13 cellular contexts compared by ENCODE assay signal in genomic region chrX:48940404-48940955, GRCh38. TPM values are rescaled to one million over a fixed set of nuclear protein-coding genes. Genes with fewer than 3 reads are reported as not detected.
DNase-seq lines count a peak whose midpoint lies in the region; ATAC-seq and TF ChIP-seq lines count a peak whose summit lies in the region.
"Had no signal": no experiment of that assay in that cellular context is flagged by ENCODE, and none has a peak within 500 bp of the region (broad histone marks: within the 10 kb centered on the region; RNA-seq: fewer than 3 reads in every experiment).

No MANE protein-coding gene starts in this region.

- peaks cover 98% of the 10 kb centered on the region for H3K4me1 Mint-ChIP-seq in activated T-cell treated with anti-CD3 and anti-CD28 coated beads, Interleukin-2, amount 50 U/mL, for 72 hours (ENCODE audit: low read depth)
- H3K4me1 Mint-ChIP-seq in activated T-cell treated with anti-CD3 and anti-CD28 coated beads, Interleukin-2, amount 50 U/mL, for 4 hours (ENCODE audit: low read depth), result peaks cover 84% of the 10 kb centered on the region
- peaks cover 88 to 93% (median 90%) of the 10 kb centered on the region in 3 donors for H3K4me1 Mint-ChIP-seq in T-cell

- TF ChIP-seq CTCF in transverse colon (IDR thresholded peaks at IDR 0.05), result no peak

- H3K36me3 ChIP-seq in duodenal mucosa (ENCODE audit: control insufficient read depth in 1 of 2, insufficient read depth in 2 of 2, low read length in 2 of 2) (peaks cover 0 to 21% of the 10 kb centered on the region in 2 donors), transverse colon (no peaks in the 10 kb centered on the region)
- H3K36me3 ChIP-seq: pancreas had no signal

- peaks cover 28 to 32% of the 10 kb centered on the region in 2 donors for H3K36me3 Mint-ChIP-seq in activated T-cell treated with anti-CD3 and anti-CD28 coated beads, Interleukin-2, amount 50 U/mL, for 72 hours (ENCODE audit: insufficient read depth in 2 of 2)
- H3K36me3 Mint-ChIP-seq in activated T-cell treated with anti-CD3 and anti-CD28 coated beads, Interleukin-2, amount 50 U/mL, for 4 hours (ENCODE audit: insufficient read depth), result peaks cover 14% of the 10 kb centered on the region
- peaks cover 18% of the 10 kb centered on the region for H3K36me3 Mint-ChIP-seq in T-cell

- H3K4me3 Mint-ChIP-seq in activated T-cell treated with anti-CD3 and anti-CD28 coated beads, Interleukin-2, amount 50 U/mL, for 72 hours, result peak overlapping the region; percentile 77 to 86
- no peak overlapping the region for H3K4me3 Mint-ChIP-seq in activated T-cell treated with anti-CD3 and anti-CD28 coated beads, Interleukin-2, amount 50 U/mL, for 4 hours
- H3K4me3 Mint-ChIP-seq in T-cell, result peak overlapping the region in 2 of 3 donors; percentile 70 to 76
- H3K4me3 Mint-ChIP-seq: type B pancreatic cell had no signal

- no peak for TF ChIP-seq EP300 in transverse colon (IDR thresholded peaks at IDR 0.05; ENCODE audit: low read depth)

- peak overlapping the region; percentile 94 for H3K27ac Mint-ChIP-seq in activated T-cell treated with anti-CD3 and anti-CD28 coated beads, Interleukin-2, amount 50 U/mL, for 72 hours
- peak overlapping the region; percentile 92 to 99 for H3K27ac Mint-ChIP-seq in T-cell
- H3K27ac Mint-ChIP-seq: type B pancreatic cell had no signal

- peak overlapping the region; percentile 3 to 16 for H3K4me3 ChIP-seq in duodenal mucosa (ENCODE audit: low read depth in 1 of 2, low read length in 2 of 2)
- H3K4me3 ChIP-seq in transverse colon, result no peak overlapping the region
- H3K4me3 ChIP-seq: GM23248, pancreas had no signal

- peak overlapping the region in 1 of 2 donors; percentile 35 for H3K9ac ChIP-seq in duodenal mucosa (ENCODE audit: low read depth in 1 of 2, low read length in 2 of 2)
- H3K9ac ChIP-seq: GM23248 had no signal

- intact Hi-C loops in transverse colon (cut with DNase I; ENCODE audit: low total_unique reads), result no loop called here

- H3K9me3 Mint-ChIP-seq in activated T-cell treated with anti-CD3 and anti-CD28 coated beads, Interleukin-2, amount 50 U/mL, for 72 hours, result peaks cover 0 to 2% of the 10 kb centered on the region in 2 donors
- H3K9me3 Mint-ChIP-seq in activated T-cell treated with anti-CD3 and anti-CD28 coated beads, Interleukin-2, amount 50 U/mL, for 4 hours, result no peaks in the 10 kb centered on the region
- no peaks in the 10 kb centered on the region for H3K9me3 Mint-ChIP-seq in T-cell
- H3K9me3 Mint-ChIP-seq: type B pancreatic cell had no signal

- no peak for TF ChIP-seq POLR2A in transverse colon (IDR thresholded peaks at IDR 0.05)

- no peak for ATAC-seq in activated T-cell treated with anti-CD3 and anti-CD28 coated beads, Interleukin-2, amount 50 U/mL, for 72 hours (replicated peaks in 1 of 2)
- no peak for ATAC-seq in activated T-cell treated with anti-CD3 and anti-CD28 coated beads, Interleukin-2, amount 50 U/mL, for 4 hours
- ATAC-seq in T-cell (replicated peaks in 1 of 4) (no peak), GM18858 (IDR thresholded peaks at IDR 0.05; ENCODE audit: unreplicated experiment) (no peak)
- ATAC-seq: pancreas had no signal

- in situ Hi-C loops in transverse colon (cut with MboI; ENCODE audit: low pct_ligation_motif_present in 1 of 4, low pct_unique_long_range_greater_than_20kb in 1 of 4, low sequenced_read_pairs in 3 of 4), result no loop called here

- H3K4me1 ChIP-seq in duodenal mucosa (ENCODE audit: control insufficient read depth in 1 of 2, insufficient read depth in 2 of 2, low read length in 2 of 2) (peaks cover 51 to 60% of the 10 kb centered on the region in 2 donors), transverse colon (peaks cover 0 to 27% (median 1%) of the 10 kb centered on the region in 4 donors)

- H3K9me3 ChIP-seq in duodenal mucosa (ENCODE audit: control insufficient read depth in 1 of 2, low read length in 2 of 2) (no peaks in the 10 kb centered on the region), transverse colon (no peaks in the 10 kb centered on the region)
- H3K9me3 ChIP-seq: pancreas had no signal

- H3K27me3 ChIP-seq in duodenal mucosa (ENCODE audit: control insufficient read depth in 1 of 2, insufficient read depth in 2 of 2, low read length in 2 of 2) (no peaks in the 10 kb centered on the region), transverse colon (no peaks in the 10 kb centered on the region)
- H3K27me3 ChIP-seq: pancreas had no signal

- peak; percentile 48 to 53 for DNase-seq in activated T-cell treated with anti-CD3 and anti-CD28 coated beads, Interleukin-2, amount 50 U/mL, for 72 hours
- no peak for DNase-seq in activated T-cell treated with anti-CD3 and anti-CD28 coated beads, Interleukin-2, amount 50 U/mL, for 4 hours
- DNase-seq in T-cell, result no peak
- DNase-seq in transverse colon, result no peak
- no peak for DNase-seq in NOMO-1 treated with dmso at 0.1 percent for 144 hours (lab: John Stamatoyannopoulos, UW; ENCODE audit: unreplicated experiment)
- no peak for DNase-seq in NCI-H524 treated with DMSO at 0.1 percent for 48 hours (lab: John Stamatoyannopoulos, UW)
- DNase-seq: activated CD4-positive, alpha-beta T cell treated with anti-CD3 and anti-CD28 coated beads, Interleukin-2, amount 50 U/mL, for 1 hour; DMS79 treated with DMSO at 0.1 percent for 48 hours; pancreas had no signal

- H3K27ac ChIP-seq in duodenal mucosa (ENCODE audit: low read depth, low read length) (no peak overlapping the region), transverse colon (peak overlapping the region; percentile 24 to 72 (median 58))
- H3K27ac ChIP-seq: GM23248, pancreas had no signal

- WGBS in transverse colon (ENCODE audit: low coverage in 1 of 2), 2 donors, result 83% methylated on average over 2 of the region's 2 CpGs; no CpG with 5 or more reads in 1 of the 2 donors

- H3K27me3 Mint-ChIP-seq in activated T-cell treated with anti-CD3 and anti-CD28 coated beads, Interleukin-2, amount 50 U/mL, for 72 hours (ENCODE audit: low read depth), result no peaks in the 10 kb centered on the region
- H3K27me3 Mint-ChIP-seq in activated T-cell treated with anti-CD3 and anti-CD28 coated beads, Interleukin-2, amount 50 U/mL, for 4 hours (ENCODE audit: low read depth), result no peaks in the 10 kb centered on the region
- no peaks in the 10 kb centered on the region for H3K27me3 Mint-ChIP-seq in T-cell
- H3K27me3 Mint-ChIP-seq: type B pancreatic cell had no signal

- POLR2A ChIA-PET in T-cell (lab: Charles Lee), result interaction anchor here (0.6 to 3.5 kb wide), 6 partner anchors 12 to 702 kb away, joined by 3 to 23 read pairs (median 4); partner anchors contain the start of genes OTUD5 (in 1 of the 2), PQBP1 (in 1 of the 2) and TIMM17B (in 1 of the 2)

- CTCF ChIA-PET in T-cell (lab: Charles Lee), result interaction anchor here (0.8 to 2.2 kb wide), 6 partner anchors 9 to 292 kb away, joined by 3 to 7 read pairs (median 4); no protein-coding TSS in a partner anchor

RNA-seq across cellular contexts. Expression of gene OTUD5, which starts 16.9 kb away (rescaled TPM):
- total RNA-seq in activated T-cell treated with anti-CD3 and anti-CD28 coated beads, Interleukin-2, amount 50 U/mL, for 72 hours, result 100 to 1,000 TPM; 123 to 137 TPM
- 10 to 100 TPM; 55.5 to 65.2 (median 57.8) TPM for total RNA-seq in activated T-cell treated with anti-CD3 and anti-CD28 coated beads, Interleukin-2, amount 50 U/mL, for 4 hours
- total RNA-seq in T-cell, result 10 to 100 TPM; 87.2 to 92.5 (median 89.7) TPM
- 10 to 100 TPM; 39.4 to 96.9 (median 40.6) TPM for total RNA-seq in transverse colon

RNA-seq across cellular contexts. Expression of gene PIM2, which starts 21.7 kb away (rescaled TPM):
- total RNA-seq in activated T-cell treated with anti-CD3 and anti-CD28 coated beads, Interleukin-2, amount 50 U/mL, for 72 hours, result 100 to 1,000 TPM; 550 to 563 TPM
- 100 to 1,000 TPM; 197 to 279 (median 270) TPM for total RNA-seq in activated T-cell treated with anti-CD3 and anti-CD28 coated beads, Interleukin-2, amount 50 U/mL, for 4 hours
- total RNA-seq in T-cell (100 to 1,000 TPM; 152 to 325 (median 160) TPM), transverse colon (10 to 100 TPM in 3 of 4 donors, not detected in 1; 11.2 to 50.7 (median 20.6) TPM)

RNA-seq across cellular contexts. Expression of gene SLC35A2, which starts 29.0 kb away (rescaled TPM):
- total RNA-seq in activated T-cell treated with anti-CD3 and anti-CD28 coated beads, Interleukin-2, amount 50 U/mL, for 72 hours, result 10 to 100 TPM; 30.8 to 32.7 TPM
- 10 to 100 TPM; 23.1 to 31.5 (median 30.6) TPM for total RNA-seq in activated T-cell treated with anti-CD3 and anti-CD28 coated beads, Interleukin-2, amount 50 U/mL, for 4 hours
- 10 to 100 TPM; 14.2 to 35.1 (median 16.2) TPM for total RNA-seq in T-cell
- total RNA-seq in transverse colon, result 10 to 100 TPM; 29.5 to 48.3 (median 33.8) TPM

RNA-seq across cellular contexts. Expression of gene KCND1, which starts 31.2 kb away (rescaled TPM):
- 1 to 10 TPM; 7.6 to 8.3 TPM for total RNA-seq in activated T-cell treated with anti-CD3 and anti-CD28 coated beads, Interleukin-2, amount 50 U/mL, for 72 hours
- 1 to 10 TPM in 2 of 3 donors, under 1 TPM in 1; 0.71 to 1.1 (median 1.1) TPM for total RNA-seq in activated T-cell treated with anti-CD3 and anti-CD28 coated beads, Interleukin-2, amount 50 U/mL, for 4 hours
- total RNA-seq in T-cell (1 to 10 TPM in 4 of 5 donors, under 1 TPM in 1; 0.85 to 3.7 (median 2.6) TPM), transverse colon (under 1 TPM in 2 of 4 donors, not detected in 2; 0.95 to 0.96 TPM)

RNA-seq across cellular contexts. Expression of gene PQBP1, which starts 42.8 kb away (rescaled TPM):
- total RNA-seq in activated T-cell treated with anti-CD3 and anti-CD28 coated beads, Interleukin-2, amount 50 U/mL, for 72 hours, result 100 to 1,000 TPM; 114 to 125 TPM
- 100 to 1,000 TPM; 130 to 147 (median 139) TPM for total RNA-seq in activated T-cell treated with anti-CD3 and anti-CD28 coated beads, Interleukin-2, amount 50 U/mL, for 4 hours
- total RNA-seq in T-cell, result 10 to 100 TPM; 62.5 to 79.5 (median 73.9) TPM
- total RNA-seq in transverse colon, result 10 to 100 TPM; 21.7 to 92.3 (median 63.8) TPM

Comparison
In these comparisons a context has a peak if more than half of its experiments do, and no peak if none do; other contexts are left out.
1. DNase-seq: peak in activated T-cell treated with anti-CD3 and anti-CD28 coated beads, Interleukin-2, amount 50 U/mL, for 72 hours (2 of 2); none in activated T-cell treated with anti-CD3 and anti-CD28 coated beads, Interleukin-2, amount 50 U/mL, for 4 hours (single experiment), T-cell (0 of 34), transverse colon (single experiment), NOMO-1 treated with dmso at 0.1 percent for 144 hours (single experiment) and NCI-H524 treated with DMSO at 0.1 percent for 48 hours (single experiment).
2. H3K4me3 ChIP-seq: peak in duodenal mucosa (2 of 2); none in transverse colon (0 of 4).